ENCODE assay signal across 2 cellular contexts in genomic region chr14:31935406-31935805, GRCh38.
TF ChIP-seq lines count a peak whose summit lies in the region.

No MANE protein-coding gene starts in this region.

TF ChIP-seq in SK-N-SH, 30 proteins besides CTCF, POLR2A, EP300 and RAD21 (continued from another document):
- TF ChIP-seq MAX (IDR thresholded peaks at IDR 0.05; ENCODE audit: low read depth) (no peak), YY1 (IDR thresholded peaks at IDR 0.05; ENCODE audit: low read depth) (no peak), TCF12 (IDR thresholded peaks at IDR 0.05) (no peak), PBX3 (IDR thresholded peaks at IDR 0.05) (no peak), JUND (IDR thresholded peaks at IDR 0.05) (no peak), IRF3 (IDR thresholded peaks at IDR 0.05; ENCODE audit: low read depth, low read length) (no peak), SMC3 (IDR thresholded peaks at IDR 0.05; ENCODE audit: low read depth, low read length) (no peak), GATA2 (CRISPR knock-in tag; IDR thresholded peaks at IDR 0.05) (no peak), REST (IDR thresholded peaks at IDR 0.05; ENCODE audit: low read depth, low read length) (no peak), TAF1 (IDR thresholded peaks at IDR 0.05; ENCODE audit: borderline replicate concordance, low read depth, low read length) (no peak), TEAD4 (IDR thresholded peaks at IDR 0.05; ENCODE audit: borderline replicate concordance, insufficient read depth) (no peak)

TF ChIP-seq in SK-N-SH treated with all-trans-retinoic acid at 6 μM for 48 hours, 23 proteins besides CTCF, POLR2A, EP300 and RAD21 (continued from another document):
- TF ChIP-seq CSDC2 (CRISPR knock-in tag; IDR thresholded peaks at IDR 0.05) (no peak), RARB (CRISPR knock-in tag; IDR thresholded peaks at IDR 0.05) (no peak), OSR1 (CRISPR knock-in tag; IDR thresholded peaks at IDR 0.05) (no peak), TOX (CRISPR knock-in tag; IDR thresholded peaks at IDR 0.05; ENCODE audit: borderline replicate concordance) (no peak), PATZ1 (CRISPR knock-in tag; IDR thresholded peaks at IDR 0.05; ENCODE audit: borderline replicate concordance) (no peak), SNAI2 (CRISPR knock-in tag; IDR thresholded peaks at IDR 0.05) (no peak)
